Comparison of ENCODE assay signal across 8 cellular contexts in genomic region chr10:132684164-132684891, GRCh38.
A peak's percentile ranks its signal among the peaks of the same experiment; 100 is the strongest.
DNase-seq lines count a peak whose midpoint lies in the region; ATAC-seq and TF ChIP-seq lines count a peak whose summit lies in the region.

No MANE protein-coding gene starts in this region.

- CTCF ChIA-PET in A673 (lab: Charles Lee), result no interaction called here

- peaks cover 32% of the 10 kb centered on the region for H4K20me1 ChIP-seq in osteoblast (ENCODE audit: insufficient read depth, low read length)

- H3K79me2 ChIP-seq in osteoblast (ENCODE audit: insufficient read depth, low read length), result peaks cover 3% of the 10 kb centered on the region

- no peaks in the 10 kb centered on the region for H3K9me3 ChIP-seq in adrenal gland (replicated peaks in 1 of 3)
- no peaks in the 10 kb centered on the region for H3K9me3 ChIP-seq in osteoblast (ENCODE audit: low read depth, low read length)
- H3K9me3 ChIP-seq in A673 (ENCODE audit: low read depth, low read length, poor library complexity, severe bottlenecking), result no peaks in the 10 kb centered on the region

- H3K4me1 ChIP-seq in adrenal gland (replicated peaks in 1 of 2), result peaks cover 3 to 12% of the 10 kb centered on the region in 2 donors
- H3K4me1 ChIP-seq in osteoblast (ENCODE audit: insufficient read depth, low read length), result peaks cover 18% of the 10 kb centered on the region
- H3K4me1 ChIP-seq in A673 (ENCODE audit: insufficient read depth, low read length, poor library complexity, severe bottlenecking), result no peaks in the 10 kb centered on the region

- no peak overlapping the region for H2AFZ ChIP-seq in osteoblast (ENCODE audit: low read length)

- no TSS peak for BruUV-seq in A673 (replicated peaks; lab: Mats Ljungman, UMichigan)

- POLR2A ChIA-PET in A673 (lab: Charles Lee; ENCODE audit: low non-redundant PET), result no interaction called here

- H3K4me2 ChIP-seq in osteoblast (ENCODE audit: insufficient read depth, low read length), result peak overlapping the region; percentile 31

- H3K27ac ChIP-seq in adrenal gland (peak overlapping the region in 1 of 5 donors; percentile 7), osteoblast (ENCODE audit: low read depth, low read length) (peak overlapping the region; percentile 57), A673 (ENCODE audit: low read depth, low read length, poor library complexity, severe bottlenecking) (no peak overlapping the region)

- intact Hi-C loops in cardiac septum (cut with DNase I) (no loop called here), left ventricle myocardium superior (cut with micrococcal nuclease) (no loop called here), adrenal gland (cut with DNase I) (no loop called here), A673 (cut with micrococcal nuclease; ENCODE audit: unreplicated experiment) (no loop called here)

- H3K27me3 ChIP-seq in adrenal gland (no peaks in the 10 kb centered on the region), osteoblast (ENCODE audit: insufficient read depth, low read length) (no peaks in the 10 kb centered on the region), A673 (replicated peaks; ENCODE audit: insufficient read depth, low read depth, low read length, poor library complexity) (no peaks in the 10 kb centered on the region)

- DNase-seq in cardiac septum (ENCODE audit: low spot score), result peak; percentile 20
- DNase-seq in left ventricle myocardium superior, result no peak
- peak; percentile 74 for DNase-seq in MV-4-11 (lab: John Stamatoyannopoulos, UW)
- DNase-seq in adrenal gland, result peak in 4 of 7 donors; percentile 9 to 43 (median 12)
- DNase-seq in osteoblast (ENCODE audit: insufficient read length, low spot score, missing footprints), result peak; percentile 96
- no peak for DNase-seq in A673 (ENCODE audit: low spot score)
- no peak for DNase-seq in NCI-H2081 (lab: John Stamatoyannopoulos, UW)
- DNase-seq in GM10266 (ENCODE audit: extremely low spot score), result no peak

- TF ChIP-seq CTCF in adrenal gland (IDR thresholded peaks at IDR 0.05) (no peak), osteoblast (IDR thresholded peaks at IDR 0.05; ENCODE audit: extremely low read depth, low read depth, low read length) (no peak), A673 (conservative IDR thresholded peaks at IDR 0.05; ENCODE audit: low read depth, low read length) (no peak), GM10266 (IDR thresholded peaks at IDR 0.05; ENCODE audit: control insufficient read depth, insufficient read depth, low read depth, missing control alignments) (no peak)

- no peak for TF ChIP-seq POLR2A in adrenal gland (IDR thresholded peaks at IDR 0.05)

- no peak overlapping the region for H3K4me3 ChIP-seq in adrenal gland
- H3K4me3 ChIP-seq in osteoblast (ENCODE audit: insufficient read depth, low read length), result no peak overlapping the region
- no peak overlapping the region for H3K4me3 ChIP-seq in A673 (ENCODE audit: low read depth, low read length, poor library complexity, severe bottlenecking)

- no peak for ATAC-seq in left ventricle myocardium superior

- H3K36me3 ChIP-seq in adrenal gland (replicated peaks in 1 of 2) (no peaks in the 10 kb centered on the region), osteoblast (ENCODE audit: insufficient read depth, low read length) (no peaks in the 10 kb centered on the region), A673 (ENCODE audit: insufficient read depth, low read length, poor library complexity, severe bottlenecking) (no peaks in the 10 kb centered on the region)

- 60 to 73% (median 72%) methylated on average over 12 of the region's 12 CpGs for WGBS in adrenal gland, 4 donors

Comparison
In these comparisons a context has a peak if more than half of its experiments do, and no peak if none do; other contexts are left out.
1. DNase-seq: peak in cardiac septum (single experiment), MV-4-11 (single experiment), adrenal gland (4 of 7) and osteoblast (single experiment); none in left ventricle myocardium superior (single experiment), A673 (single experiment), NCI-H2081 (0 of 2) and GM10266 (single experiment).